ENCODE assay signal across 17 cellular contexts in the genomic region with DNA sequence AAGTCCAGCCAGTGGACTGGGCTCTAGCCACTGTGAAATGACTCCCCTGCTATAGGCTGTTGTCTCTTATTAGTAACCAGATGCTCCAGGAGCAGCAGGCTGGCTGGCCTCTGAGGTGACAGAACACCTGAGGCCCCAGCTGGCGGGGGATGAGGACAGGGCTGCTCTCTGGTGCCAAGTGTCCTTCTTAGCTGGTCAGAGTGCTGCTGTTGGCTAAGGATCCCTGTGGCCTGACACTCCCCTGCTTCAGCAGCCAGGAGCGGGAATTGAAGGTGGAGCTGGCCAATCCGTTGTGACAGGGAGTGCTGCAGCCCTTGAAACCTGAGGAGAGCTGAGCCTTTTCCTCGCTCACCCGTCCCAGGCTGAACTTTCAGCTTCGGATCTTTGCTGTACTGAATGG. TPM values are rescaled to one million over a fixed set of nuclear protein-coding genes. Genes with fewer than 3 reads are reported as not detected.
DNase-seq lines count a peak whose midpoint lies in the region; ATAC-seq and TF ChIP-seq lines count a peak whose summit lies in the region.
"Had no signal": no experiment of that assay in that cellular context is flagged by ENCODE, and none has a peak within 500 bp of the region (broad histone marks: within the 10 kb centered on the region; RNA-seq: fewer than 3 reads in every experiment).

No MANE protein-coding gene starts in this region.

- H3K9me3 ChIP-seq in HCT116 (ENCODE audit: control insufficient read depth in 1 of 2, insufficient read depth in 1 of 2, low read depth in 1 of 2, low read length in 2 of 2) (no peaks in the 10 kb centered on the region), heart left ventricle (peaks cover 0 to 3% (median 0%) of the 10 kb centered on the region in 12 donors), hepatocyte (ENCODE audit: low read depth) (no peaks in the 10 kb centered on the region)

- RAD21 ChIA-PET in HCT116 (lab: Charles Lee; ENCODE audit: low non-redundant PET in 1 of 2, low total read pairs in 2 of 2, uncharacterized antibody in 2 of 2, unreplicated experiment in 2 of 2): no interaction called here

- 8 to 17% (median 14%) methylated on average over 6 of the region's 6 CpGs; no CpG with 5 or more reads in 1 of the 4 donors for WGBS in heart left ventricle, 4 donors
- WGBS in hepatocyte (ENCODE audit: low lambda C conversion rate, missing lambda C conversion rate): 20% methylated on average over 6 of the region's 6 CpGs

- H3K36me3 ChIP-seq in HCT116 (ENCODE audit: control insufficient read depth in 1 of 2, insufficient read depth in 2 of 2, low read length in 2 of 2): no peaks in the 10 kb centered on the region
- H3K36me3 ChIP-seq in heart left ventricle: no peaks in the 10 kb centered on the region
- H3K36me3 ChIP-seq in hepatocyte (replicated peaks; ENCODE audit: insufficient read depth, low read depth): no peaks in the 10 kb centered on the region

- CTCF ChIA-PET in HCT116 (lab: Charles Lee): interaction anchor here (0.5 kb wide), 1 partner anchor 10 kb away, joined by 9 read pairs; no protein-coding TSS in a partner anchor

- DNase-seq in HCT116 (ENCODE audit: low read depth, low spot score) (no peak), NCI-H524 treated with DMSO at 0.1 percent for 48 hours (lab: John Stamatoyannopoulos, UW) (peak; percentile 87), heart left ventricle (peak in 2 of 5 donors; percentile 19 to 62), retina (peak; percentile 28), NCI-H2081 treated with DMSO at 0.1 percent for 48 hours (lab: John Stamatoyannopoulos, UW) (no peak), T-helper 1 cell (no peak), hepatocyte (ENCODE audit: low spot score) (no peak)
- DNase-seq: activated CD4-positive, alpha-beta T cell treated with anti-CD3 and anti-CD28 coated beads, Interleukin-2, amount 10 ng/mL, durations not matched to agents 7 days and 5 days; activated effector memory CD4-positive, alpha-beta T cell treated with Interleukin-2 at 50 U/mL for 16 hours; COR-L47; kidney; NCI-H446 treated with DMSO at 0.1 percent for 48 hours; stimulated activated naive CD4-positive, alpha-beta T cell had no signal

- BruUV-seq in HCT116 (replicated peaks; lab: Mats Ljungman, UMichigan): no TSS peak

- no peak for TF ChIP-seq RAD21 in HCT116 (IDR thresholded peaks at IDR 0.05; ENCODE audit: low read depth)

- intact Hi-C loops in HCT116 (cut with micrococcal nuclease) (no loop called here), heart left ventricle (cut with DNase I) (no loop called here)

- TF ChIP-seq POLR2A in HCT116 (IDR thresholded peaks at IDR 0.05; ENCODE audit: borderline replicate concordance, extremely low read depth, insufficient read depth, insufficient read length): no peak
- no peak for TF ChIP-seq POLR2A in heart left ventricle (IDR thresholded peaks at IDR 0.05)

- H3K27me3 ChIP-seq in HCT116 (ENCODE audit: insufficient read depth, low read length) (peaks cover 5% of the 10 kb centered on the region; the same call in 1 of the 2 replicates), heart left ventricle (no peaks in the 10 kb centered on the region), hepatocyte (no peaks in the 10 kb centered on the region)

- H3K4me1 ChIP-seq in HCT116 (ENCODE audit: control insufficient read depth in 1 of 2, insufficient read depth in 2 of 2, low read length in 2 of 2): no peaks in the 10 kb centered on the region
- H3K4me1 ChIP-seq in heart left ventricle: peaks cover 0 to 34% (median 0%) of the 10 kb centered on the region in 12 donors
- H3K4me1 ChIP-seq in hepatocyte (ENCODE audit: insufficient read depth): no peaks in the 10 kb centered on the region

- no peak for TF ChIP-seq CTCF in HCT116 (IDR thresholded peaks at IDR 0.05 in 2 of 3, conservative IDR thresholded peaks at IDR 0.05 in 1 of 3; ENCODE audit: borderline replicate concordance in 1 of 3, insufficient read depth in 1 of 3, low read depth in 2 of 3, low read length in 2 of 3)
- no peak for TF ChIP-seq CTCF in heart left ventricle (IDR thresholded peaks at IDR 0.05)
- TF ChIP-seq CTCF in hepatocyte (IDR thresholded peaks at IDR 0.05; ENCODE audit: poor library complexity): no peak

- no peak overlapping the region for H3K9ac ChIP-seq in HCT116 (ENCODE audit: low read length)

- no peak overlapping the region for H3K27ac ChIP-seq in HCT116 (ENCODE audit: low read depth, low read length)
- peak overlapping the region in 3 of 12 donors; percentile 14 to 38 (median 21) for H3K27ac ChIP-seq in heart left ventricle
- H3K27ac ChIP-seq in hepatocyte: no peak overlapping the region
- H3K27ac ChIP-seq: SK-N-MC had no signal

- H3K79me2 ChIP-seq in HCT116 (ENCODE audit: insufficient read depth, low read length): no peaks in the 10 kb centered on the region
- H3K79me2 ChIP-seq in hepatocyte: no peaks in the 10 kb centered on the region

- POLR2A ChIA-PET in HCT116 (lab: Charles Lee): no interaction called here

- H4K20me1 ChIP-seq in HCT116 (ENCODE audit: insufficient read depth) (no peaks in the 10 kb centered on the region), hepatocyte (ENCODE audit: insufficient read depth, poor library complexity, severe bottlenecking) (no peaks in the 10 kb centered on the region)

- ATAC-seq in HCT116 (0 out of 2 replicates have a peak, but pooled peaks have one; percentile 14), heart left ventricle (peak in 3 of 4 donors; percentile 66 to 90 (median 75))
- ATAC-seq: GM12878, K562 had no signal

- H2AFZ ChIP-seq in HCT116 (ENCODE audit: low read depth, low read length, poor library complexity, severe bottlenecking) (no peak overlapping the region), hepatocyte (no peak overlapping the region)

- no peak overlapping the region for H3K4me3 ChIP-seq in HCT116 (replicated peaks in 1 of 2; ENCODE audit: low read depth in 1 of 2, low read length in 2 of 2)
- H3K4me3 ChIP-seq in heart left ventricle: no peak overlapping the region
- H3K4me3 ChIP-seq in hepatocyte: no peak overlapping the region
- H3K4me3 ChIP-seq: GM12878, K562, SK-N-MC had no signal

- H3K9me2 ChIP-seq in HCT116 (ENCODE audit: insufficient read depth) (no peaks in the 10 kb centered on the region), hepatocyte (replicated peaks; ENCODE audit: insufficient read depth) (no peaks in the 10 kb centered on the region)

- H3K4me2 ChIP-seq in HCT116 (ENCODE audit: low read length) (no peak overlapping the region), hepatocyte (no peak overlapping the region)

TF ChIP-seq in HCT116, 20 proteins besides CTCF, POLR2A, EP300 and RAD21:
- no peak for TF ChIP-seq EZH2 (IDR thresholded peaks at IDR 0.05)

RNA-seq across cellular contexts. Expression of gene TMEM229B, which starts 30.7 kb away (rescaled TPM):
- total RNA-seq in HCT116 (2021; ENCODE audit: unreplicated experiment): 0.71 TPM
- polyA plus RNA-seq in HCT116 (2012): 0.39 and 0.60 TPM in 2 replicates
- 1 to 10 TPM in 8 of 9 donors, under 1 TPM in 1; 0.69 to 6.5 (median 2.0) TPM for total RNA-seq in heart left ventricle
- polyA plus RNA-seq in heart left ventricle: 1 to 10 TPM in 1 of 2 donors, under 1 TPM in 1; 0.80 to 1.2 TPM
- 11.7 and 18.3 TPM in 2 replicates for total RNA-seq in hepatocyte
- 19.8 and 25.6 TPM in 2 replicates for polyA plus RNA-seq in hepatocyte
- total RNA-seq: K562 had no signal
- polyA plus RNA-seq: K562 had no signal

RNA-seq across cellular contexts. Expression of gene PLEK2, which starts 45.8 kb away (rescaled TPM):
- 67.6 TPM for total RNA-seq in HCT116 (2021; ENCODE audit: unreplicated experiment)
- polyA plus RNA-seq in HCT116 (2012): 81.1 and 106 TPM in 2 replicates
- total RNA-seq in heart left ventricle: 1 to 10 TPM in 2 of 9 donors, under 1 TPM in 3, not detected in 4; 0.30 to 2.6 (median 0.90) TPM
- polyA plus RNA-seq in heart left ventricle: under 1 TPM; 0.76 to 0.87 TPM
- 4.8 and 5.1 TPM in 2 replicates for total RNA-seq in hepatocyte
- 14.6 and 16.5 TPM in 2 replicates for polyA plus RNA-seq in hepatocyte
- total RNA-seq: GM12878, K562 had no signal
- polyA plus RNA-seq: K562, neural cell had no signal

Comparison
In these comparisons a context has a peak if more than half of its experiments do, and no peak if none do; other contexts are left out.
1. DNase-seq: peak in NCI-H524 treated with DMSO at 0.1 percent for 48 hours (single experiment) and retina (single experiment); none in HCT116 (single experiment), NCI-H2081 treated with DMSO at 0.1 percent for 48 hours (single experiment), T-helper 1 cell (0 of 5) and hepatocyte (single experiment).
2. RNA of gene PLEK2, which starts 45.8 kb away (total RNA-seq): 67.6 TPM in HCT116 (single experiment); 4.8 to 5.1 TPM in hepatocyte and 0.30 to 2.6 TPM in heart left ventricle; every median in the first group is over 10 times any median in the second.